Comparison of ENCODE assay signal across 1 cellular context in the genomic region with DNA sequence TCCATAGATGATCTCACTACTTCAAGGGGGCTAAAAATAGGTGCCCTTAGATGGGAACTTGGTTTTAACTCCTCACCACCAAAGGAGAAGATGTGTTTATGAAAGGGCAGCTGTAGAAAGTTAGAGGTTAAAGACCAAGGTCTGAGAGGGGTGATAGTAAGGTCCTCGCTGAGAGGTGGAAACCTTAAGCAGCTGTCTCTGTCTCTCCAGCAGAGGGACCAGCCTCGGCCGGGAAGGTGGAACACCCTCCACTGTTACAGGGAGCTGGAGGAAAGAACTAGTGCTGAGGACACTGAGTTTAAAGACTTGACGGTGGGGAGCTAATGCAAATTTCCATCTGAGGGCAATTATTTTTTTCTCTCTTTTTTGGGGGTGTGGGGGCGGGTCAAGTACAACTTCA.
TF ChIP-seq lines count a peak whose summit lies in the region.

No MANE protein-coding gene starts in this region.

TF ChIP-seq in GM12878, 131 proteins besides CTCF, POLR2A, EP300 and RAD21:
- TF ChIP-seq JUND (IDR thresholded peaks at IDR 0.05; ENCODE audit: low read depth, low read length) (no peak), SMC3 (IDR thresholded peaks at IDR 0.05; ENCODE audit: borderline replicate concordance, low read length) (no peak), ATF3 (IDR thresholded peaks at IDR 0.05; ENCODE audit: borderline replicate concordance, extremely low read depth, low read depth, low read length) (no peak), POLR2AphosphoS5 (IDR thresholded peaks at IDR 0.05; ENCODE audit: low read length) (no peak), PAX5 (IDR thresholded peaks at IDR 0.05; ENCODE audit: borderline replicate concordance, low read depth, low read length) (no peak), ZBED1 (IDR thresholded peaks at IDR 0.05; ENCODE audit: borderline replicate concordance) (no peak), RFX5 (IDR thresholded peaks at IDR 0.05; ENCODE audit: low read depth, low read length) (no peak), TARDBP (IDR thresholded peaks at IDR 0.05; ENCODE audit: borderline replicate concordance) (no peak), CHD4 (IDR thresholded peaks at IDR 0.05) (no peak)
- TF ChIP-seq, protein P1, sequence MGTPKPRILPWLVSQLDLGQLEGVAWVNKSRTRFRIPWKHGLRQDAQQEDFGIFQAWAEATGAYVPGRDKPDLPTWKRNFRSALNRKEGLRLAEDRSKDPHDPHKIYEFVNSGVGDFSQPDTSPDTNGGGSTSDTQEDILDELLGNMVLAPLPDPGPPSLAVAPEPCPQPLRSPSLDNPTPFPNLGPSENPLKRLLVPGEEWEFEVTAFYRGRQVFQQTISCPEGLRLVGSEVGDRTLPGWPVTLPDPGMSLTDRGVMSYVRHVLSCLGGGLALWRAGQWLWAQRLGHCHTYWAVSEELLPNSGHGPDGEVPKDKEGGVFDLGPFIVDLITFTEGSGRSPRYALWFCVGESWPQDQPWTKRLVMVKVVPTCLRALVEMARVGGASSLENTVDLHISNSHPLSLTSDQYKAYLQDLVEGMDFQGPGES (IDR thresholded peaks at IDR 0.05) = no peak
